1 cellular context compared by ENCODE assay signal in the genomic region with DNA sequence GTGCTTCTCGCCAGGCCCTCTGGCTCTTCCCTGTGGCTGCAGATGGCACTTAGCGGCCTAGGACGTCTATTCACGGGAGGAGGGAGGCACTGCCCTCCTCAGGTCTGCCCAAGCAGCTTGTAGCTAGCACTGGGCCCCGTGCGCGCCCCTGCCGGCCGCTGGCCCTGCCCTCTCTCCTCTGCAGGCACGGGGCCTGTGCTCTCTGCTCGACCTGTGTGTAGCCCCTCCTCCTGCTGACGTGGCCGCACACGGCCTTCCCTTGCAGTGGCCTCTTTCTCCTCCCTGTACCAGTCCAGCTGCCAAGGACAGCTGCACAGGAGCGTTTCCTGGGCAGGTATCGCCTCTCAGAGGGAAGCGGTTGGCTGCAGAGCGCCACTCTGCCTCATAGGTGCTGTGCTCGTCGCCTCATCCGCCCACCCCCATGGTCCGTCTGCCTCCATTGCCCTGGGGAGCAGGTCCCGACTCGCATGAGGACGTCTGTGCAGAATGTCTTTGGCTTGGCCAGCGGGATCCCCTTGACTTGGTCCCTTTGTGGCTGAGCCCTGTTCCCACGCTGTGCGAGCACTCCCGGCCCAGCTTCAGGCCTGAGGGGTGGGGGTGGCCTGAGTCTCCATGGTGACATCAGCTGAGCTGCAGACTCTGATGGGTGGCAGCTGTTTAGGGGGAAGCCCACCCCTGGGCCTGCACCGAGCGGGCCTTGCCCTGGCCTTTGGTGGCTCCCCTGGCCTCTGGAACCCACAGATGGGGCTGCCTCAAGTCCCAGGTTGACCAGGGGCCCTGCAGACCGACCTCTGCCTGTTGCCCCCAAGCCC.
TF ChIP-seq lines count a peak whose summit lies in the region.

No MANE protein-coding gene starts in this region.

TF ChIP-seq in SK-N-SH, 30 proteins besides CTCF, POLR2A, EP300 and RAD21 (continued from another document):
- TF ChIP-seq, protein P1, sequence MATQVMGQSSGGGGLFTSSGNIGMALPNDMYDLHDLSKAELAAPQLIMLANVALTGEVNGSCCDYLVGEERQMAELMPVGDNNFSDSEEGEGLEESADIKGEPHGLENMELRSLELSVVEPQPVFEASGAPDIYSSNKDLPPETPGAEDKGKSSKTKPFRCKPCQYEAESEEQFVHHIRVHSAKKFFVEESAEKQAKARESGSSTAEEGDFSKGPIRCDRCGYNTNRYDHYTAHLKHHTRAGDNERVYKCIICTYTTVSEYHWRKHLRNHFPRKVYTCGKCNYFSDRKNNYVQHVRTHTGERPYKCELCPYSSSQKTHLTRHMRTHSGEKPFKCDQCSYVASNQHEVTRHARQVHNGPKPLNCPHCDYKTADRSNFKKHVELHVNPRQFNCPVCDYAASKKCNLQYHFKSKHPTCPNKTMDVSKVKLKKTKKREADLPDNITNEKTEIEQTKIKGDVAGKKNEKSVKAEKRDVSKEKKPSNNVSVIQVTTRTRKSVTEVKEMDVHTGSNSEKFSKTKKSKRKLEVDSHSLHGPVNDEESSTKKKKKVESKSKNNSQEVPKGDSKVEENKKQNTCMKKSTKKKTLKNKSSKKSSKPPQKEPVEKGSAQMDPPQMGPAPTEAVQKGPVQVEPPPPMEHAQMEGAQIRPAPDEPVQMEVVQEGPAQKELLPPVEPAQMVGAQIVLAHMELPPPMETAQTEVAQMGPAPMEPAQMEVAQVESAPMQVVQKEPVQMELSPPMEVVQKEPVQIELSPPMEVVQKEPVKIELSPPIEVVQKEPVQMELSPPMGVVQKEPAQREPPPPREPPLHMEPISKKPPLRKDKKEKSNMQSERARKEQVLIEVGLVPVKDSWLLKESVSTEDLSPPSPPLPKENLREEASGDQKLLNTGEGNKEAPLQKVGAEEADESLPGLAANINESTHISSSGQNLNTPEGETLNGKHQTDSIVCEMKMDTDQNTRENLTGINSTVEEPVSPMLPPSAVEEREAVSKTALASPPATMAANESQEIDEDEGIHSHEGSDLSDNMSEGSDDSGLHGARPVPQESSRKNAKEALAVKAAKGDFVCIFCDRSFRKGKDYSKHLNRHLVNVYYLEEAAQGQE (IDR thresholded peaks at IDR 0.05; ENCODE audit: low read depth, low read length): no peak
- no peak for TF ChIP-seq TCF12 (IDR thresholded peaks at IDR 0.05)
- TF ChIP-seq POLR2AphosphoS5 (IDR thresholded peaks at IDR 0.05; ENCODE audit: low read depth, low read length): no peak
- TF ChIP-seq, protein P2, sequence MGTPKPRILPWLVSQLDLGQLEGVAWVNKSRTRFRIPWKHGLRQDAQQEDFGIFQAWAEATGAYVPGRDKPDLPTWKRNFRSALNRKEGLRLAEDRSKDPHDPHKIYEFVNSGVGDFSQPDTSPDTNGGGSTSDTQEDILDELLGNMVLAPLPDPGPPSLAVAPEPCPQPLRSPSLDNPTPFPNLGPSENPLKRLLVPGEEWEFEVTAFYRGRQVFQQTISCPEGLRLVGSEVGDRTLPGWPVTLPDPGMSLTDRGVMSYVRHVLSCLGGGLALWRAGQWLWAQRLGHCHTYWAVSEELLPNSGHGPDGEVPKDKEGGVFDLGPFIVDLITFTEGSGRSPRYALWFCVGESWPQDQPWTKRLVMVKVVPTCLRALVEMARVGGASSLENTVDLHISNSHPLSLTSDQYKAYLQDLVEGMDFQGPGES (IDR thresholded peaks at IDR 0.05; ENCODE audit: low read depth, low read length): no peak
- no peak for TF ChIP-seq PBX3 (IDR thresholded peaks at IDR 0.05)
